13 cellular contexts compared by ENCODE assay signal in the genomic region with DNA sequence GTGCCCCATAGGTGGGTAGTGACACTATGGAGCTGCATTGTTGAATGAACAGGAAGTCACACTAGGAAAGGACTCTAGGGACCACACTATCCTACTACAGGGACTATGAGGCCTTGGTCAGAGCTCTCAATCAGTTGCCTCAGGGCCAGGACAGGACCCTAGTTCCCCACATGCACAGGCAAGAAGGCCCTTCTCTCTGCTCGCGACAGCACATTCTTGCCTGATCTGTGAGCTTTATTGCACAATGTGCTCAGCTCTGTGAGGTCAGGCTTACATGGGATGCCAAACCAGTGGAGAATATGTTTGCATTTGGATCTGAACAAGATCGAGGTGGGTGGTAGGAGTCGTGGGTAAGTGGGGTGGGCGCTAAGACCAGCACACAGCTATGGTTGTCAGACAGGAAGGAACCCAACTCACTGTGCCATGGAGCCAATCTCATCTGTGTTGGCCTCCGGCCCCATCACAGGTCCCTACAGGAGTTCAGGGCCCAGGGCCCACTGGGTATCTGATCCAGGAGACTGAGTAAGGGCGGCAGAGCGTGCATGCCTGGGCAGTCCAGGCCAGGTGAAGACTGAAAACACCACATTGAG. TPM values are rescaled to one million over a fixed set of nuclear protein-coding genes. Genes with fewer than 3 reads are reported as not detected.
DNase-seq lines count a peak whose midpoint lies in the region; ATAC-seq and TF ChIP-seq lines count a peak whose summit lies in the region.
"Had no signal": no experiment of that assay in that cellular context is flagged by ENCODE, and none has a peak within 500 bp of the region (broad histone marks: within the 10 kb centered on the region; RNA-seq: fewer than 3 reads in every experiment).

No MANE protein-coding gene starts in this region.

- H3K27ac Mint-ChIP-seq in activated CD8-positive, alpha-beta T cell treated with anti-CD3 and anti-CD28 coated beads for 36 hours, result no peak overlapping the region
- H3K27ac Mint-ChIP-seq in Calu3 (ENCODE audit: unreplicated experiment) (no peak overlapping the region), endothelial cell (ENCODE audit: unreplicated experiment) (no peak overlapping the region)
- H3K27ac Mint-ChIP-seq: stimulated activated naive CD8-positive, alpha-beta T cell treated with anti-CD3 and anti-CD28 coated beads, Interleukin-15, amount 100 ng/mL, for 72 hours had no signal

- POLR2A ChIA-PET in activated CD8-positive, alpha-beta T cell treated with anti-CD3 and anti-CD28 coated beads for 36 hours (lab: Charles Lee), result no interaction called here

- H3K36me3 Mint-ChIP-seq in activated CD8-positive, alpha-beta T cell treated with anti-CD3 and anti-CD28 coated beads for 36 hours (ENCODE audit: low read depth), result no peaks in the 10 kb centered on the region
- H3K36me3 Mint-ChIP-seq in Calu3 (ENCODE audit: insufficient read depth, unreplicated experiment) (no peaks in the 10 kb centered on the region), endothelial cell (ENCODE audit: low read depth, unreplicated experiment) (no peaks in the 10 kb centered on the region)

- DNase-seq in NCI-H226 (peak; percentile 44), dedifferentiated amniotic fluid mesenchymal stem cell (ENCODE audit: extremely low spot score) (peak; percentile 20), tibial nerve (ENCODE audit: low spot score in 2 of 2) (peak in 1 of 2 donors; percentile 42), Calu3 (no peak), endothelial cell (ENCODE audit: low spot score) (no peak)
- DNase-seq in activated CD8-positive, alpha-beta T cell treated with anti-CD3 and anti-CD28 coated beads for 36 hours, result no peak
- DNase-seq: NCI-H1105; NCI-H774; stimulated activated CD4-positive, alpha-beta T cell treated with anti-CD3 and anti-CD28 coated beads, Interleukin-2, amount 100 ng/mL, for 48 hours; stimulated activated naive CD8-positive, alpha-beta T cell treated with anti-CD3 and anti-CD28 coated beads, Interleukin-15, amount 100 ng/mL, for 72 hours had no signal

- CTCF ChIA-PET in activated CD8-positive, alpha-beta T cell treated with anti-CD3 and anti-CD28 coated beads for 36 hours (lab: Charles Lee), result no interaction called here
- CTCF ChIA-PET in Calu3 (lab: Charles Lee), result no interaction called here

- TF ChIP-seq EP300 in tibial nerve (IDR thresholded peaks at IDR 0.05), result peak in 1 of 2 donors; percentile 79

- H3K4me1 Mint-ChIP-seq in activated CD8-positive, alpha-beta T cell treated with anti-CD3 and anti-CD28 coated beads for 36 hours (ENCODE audit: low read depth), result no peaks in the 10 kb centered on the region
- H3K4me1 Mint-ChIP-seq in Calu3 (ENCODE audit: low read depth, unreplicated experiment) (peaks cover 7% of the 10 kb centered on the region), endothelial cell (ENCODE audit: unreplicated experiment) (no peaks in the 10 kb centered on the region)
- H3K4me1 Mint-ChIP-seq: stimulated activated naive CD8-positive, alpha-beta T cell treated with anti-CD3 and anti-CD28 coated beads, Interleukin-15, amount 100 ng/mL, for 72 hours had no signal

- H3K9me3 ChIP-seq in tibial nerve, result no peaks in the 10 kb centered on the region

- H3K36me3 ChIP-seq in tibial nerve, result no peaks in the 10 kb centered on the region

- TF ChIP-seq POLR2A in tibial nerve (IDR thresholded peaks at IDR 0.05), result no peak

- BruUV-seq in Calu3 (replicated peaks; lab: Mats Ljungman, UMichigan), result no TSS peak

- peak overlapping the region; percentile 25 for H3K27ac ChIP-seq in layer of hippocampus (ENCODE audit: low read depth, low read length)
- H3K27ac ChIP-seq in tibial nerve, result peak overlapping the region; percentile 76 to 98 (median 93)

- 63 to 68% methylated on average over 8 of the region's 8 CpGs for WGBS in tibial nerve, 2 donors

- H3K9me3 Mint-ChIP-seq in activated CD8-positive, alpha-beta T cell treated with anti-CD3 and anti-CD28 coated beads for 36 hours, result no peaks in the 10 kb centered on the region
- no peaks in the 10 kb centered on the region for H3K9me3 Mint-ChIP-seq in Calu3 (ENCODE audit: low read depth, unreplicated experiment)
- no peaks in the 10 kb centered on the region for H3K9me3 Mint-ChIP-seq in endothelial cell (ENCODE audit: unreplicated experiment)
- H3K9me3 Mint-ChIP-seq: stimulated activated naive CD8-positive, alpha-beta T cell treated with anti-CD3 and anti-CD28 coated beads, Interleukin-15, amount 100 ng/mL, for 72 hours had no signal

- H3K4me1 ChIP-seq in tibial nerve, result peaks cover 4 to 67% (median 51%) of the 10 kb centered on the region in 4 donors

- TF ChIP-seq CTCF in tibial nerve (IDR thresholded peaks at IDR 0.05) (no peak), Calu3 (IDR thresholded peaks at IDR 0.05; ENCODE audit: unreplicated experiment) (no peak), endothelial cell (IDR thresholded peaks at IDR 0.05; ENCODE audit: unreplicated experiment) (no peak)
- TF ChIP-seq CTCF in activated CD8-positive, alpha-beta T cell treated with anti-CD3 and anti-CD28 coated beads for 36 hours (IDR thresholded peaks at IDR 0.05), result no peak

- peaks cover 2% of the 10 kb centered on the region for H3K27me3 ChIP-seq in layer of hippocampus (ENCODE audit: control insufficient read depth, insufficient read depth, low read length)
- H3K27me3 ChIP-seq in tibial nerve, result no peaks in the 10 kb centered on the region

- no peaks in the 10 kb centered on the region for H3K27me3 Mint-ChIP-seq in activated CD8-positive, alpha-beta T cell treated with anti-CD3 and anti-CD28 coated beads for 36 hours
- H3K27me3 Mint-ChIP-seq in Calu3 (ENCODE audit: unreplicated experiment), result no peaks in the 10 kb centered on the region
- H3K27me3 Mint-ChIP-seq in endothelial cell (ENCODE audit: unreplicated experiment), result no peaks in the 10 kb centered on the region
- H3K27me3 Mint-ChIP-seq: stimulated activated naive CD8-positive, alpha-beta T cell treated with anti-CD3 and anti-CD28 coated beads, Interleukin-15, amount 100 ng/mL, for 72 hours had no signal

- no peak overlapping the region for H3K4me3 Mint-ChIP-seq in activated CD8-positive, alpha-beta T cell treated with anti-CD3 and anti-CD28 coated beads for 36 hours
- no peak overlapping the region for H3K4me3 Mint-ChIP-seq in Calu3 (ENCODE audit: low read depth, unreplicated experiment)
- no peak overlapping the region for H3K4me3 Mint-ChIP-seq in endothelial cell (ENCODE audit: unreplicated experiment)
- H3K4me3 Mint-ChIP-seq: stimulated activated naive CD8-positive, alpha-beta T cell treated with anti-CD3 and anti-CD28 coated beads, Interleukin-15, amount 100 ng/mL, for 72 hours had no signal

- H3K4me3 ChIP-seq in tibial nerve, result no peak overlapping the region

- ATAC-seq in activated CD8-positive, alpha-beta T cell treated with anti-CD3 and anti-CD28 coated beads for 36 hours, result no peak
- ATAC-seq: SK-N-SH treated with all-trans-retinoic acid at 6 μM for 48 hours; stimulated activated naive CD8-positive, alpha-beta T cell treated with anti-CD3 and anti-CD28 coated beads, Interleukin-15, amount 100 ng/mL, for 72 hours had no signal

- intact Hi-C loops in activated CD8-positive, alpha-beta T cell treated with anti-CD3 and anti-CD28 coated beads for 36 hours (cut with micrococcal nuclease), result no loop called here
- intact Hi-C loops in Calu3 (cut with micrococcal nuclease; ENCODE audit: unreplicated experiment), result no loop called here

RNA-seq across cellular contexts. Expression of gene PCARE, which starts 8.0 kb away (rescaled TPM):
- total RNA-seq in tibial nerve, result under 1 TPM; 0.20 to 0.30 (median 0.21) TPM
- not detected for total RNA-seq in activated CD8-positive, alpha-beta T cell treated with anti-CD3 and anti-CD28 coated beads for 36 hours
- not detected in 2 replicates for total RNA-seq in Calu3 (2022)
- not detected for total RNA-seq in endothelial cell (ENCODE audit: unreplicated experiment)
- total RNA-seq: glomerular endothelial cell had no signal

RNA-seq across cellular contexts. Expression of gene CLIP4, which starts 48.8 kb away (rescaled TPM):
- total RNA-seq in tibial nerve, result 10 to 100 TPM; 71.4 to 98.6 (median 91.2) TPM
- 10 to 100 TPM; 25.3 to 28.3 TPM for total RNA-seq in activated CD8-positive, alpha-beta T cell treated with anti-CD3 and anti-CD28 coated beads for 36 hours
- 136 and 184 TPM in 2 replicates for total RNA-seq in Calu3 (2022)
- total RNA-seq in endothelial cell (ENCODE audit: unreplicated experiment), result 0.46 TPM

Comparison
In these comparisons a context has a peak if more than half of its experiments do, and no peak if none do; other contexts are left out.
1. DNase-seq: peak in NCI-H226 (single experiment) and dedifferentiated amniotic fluid mesenchymal stem cell (single experiment); none in activated CD8-positive, alpha-beta T cell treated with anti-CD3 and anti-CD28 coated beads for 36 hours (single experiment), Calu3 (single experiment) and endothelial cell (single experiment).
2. RNA of gene CLIP4, which starts 48.8 kb away (total RNA-seq): 136 to 184 TPM in Calu3, 71.4 to 98.6 TPM in tibial nerve and 25.3 to 28.3 TPM in activated CD8-positive, alpha-beta T cell treated with anti-CD3 and anti-CD28 coated beads for 36 hours; 0.46 TPM in endothelial cell (single experiment); every median in the first group is over 10 times any median in the second.